In the genomic region with DNA sequence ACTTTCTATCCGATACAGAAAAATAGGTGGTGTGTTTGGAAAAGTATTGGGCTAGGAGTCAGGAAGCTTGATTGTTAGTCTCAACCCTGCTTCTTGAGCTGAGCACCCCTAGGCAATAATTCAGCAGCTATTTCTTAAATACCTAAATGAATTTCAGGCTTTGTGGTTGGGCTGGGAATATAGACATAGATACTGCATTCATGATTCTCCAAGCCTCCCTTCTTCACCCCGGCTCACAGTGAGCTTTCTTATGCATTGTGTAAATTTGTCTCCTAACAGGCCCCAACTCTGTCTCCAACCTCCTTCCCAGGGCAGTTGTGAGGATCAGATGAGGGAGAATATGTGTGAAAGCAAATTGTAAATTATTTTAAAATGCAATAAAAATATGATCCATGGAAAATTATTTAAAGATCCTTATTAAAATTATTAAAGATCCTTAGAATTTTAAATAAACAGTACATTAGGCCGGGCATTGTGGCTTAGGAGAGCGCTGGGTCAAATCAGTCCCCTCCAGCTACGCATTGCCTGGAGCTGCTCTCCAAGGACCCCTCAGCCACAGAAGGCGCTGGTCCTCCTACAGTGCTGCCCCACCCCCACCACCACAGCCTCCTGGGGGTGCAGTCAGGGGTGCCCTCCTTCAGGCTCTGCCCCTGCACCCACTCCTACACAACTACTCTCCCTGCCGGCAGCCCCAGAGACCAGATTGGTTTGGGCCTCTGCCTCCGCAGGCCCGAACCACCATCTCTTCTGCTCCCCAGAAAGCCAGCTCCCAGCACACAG, we compare ENCODE assay signal across 9 cellular contexts. TPM values are rescaled to one million over a fixed set of nuclear protein-coding genes. Genes with fewer than 3 reads are reported as not detected.
DNase-seq lines count a peak whose midpoint lies in the region; ATAC-seq and TF ChIP-seq lines count a peak whose summit lies in the region.
"Not testable (repeated sequence)": the region's sequence is repeated elsewhere in the genome, so short reads cannot be mapped to it uniquely, and the experiment has no call there.
"Had no signal": no experiment of that assay in that cellular context is flagged by ENCODE, and none has a peak within 500 bp of the region (broad histone marks: within the 10 kb centered on the region; RNA-seq: fewer than 3 reads in every experiment).

No MANE protein-coding gene starts in this region.

- not testable (repeated sequence) for H3K9me2 ChIP-seq in HCT116 (ENCODE audit: insufficient read depth); OCI-LY7 (ENCODE audit: insufficient read depth, low read length)

- peak overlapping the region; percentile 85 for H3K4me3 Mint-ChIP-seq in activated CD8-positive, alpha-beta T cell treated with anti-CD3 and anti-CD28 coated beads for 36 hours
- peak overlapping the region; percentile 88 for H3K4me3 Mint-ChIP-seq in activated naive CD4-positive, alpha-beta T cell treated with anti-CD3 and anti-CD28 coated beads, Interleukin-2, amount 50 U/mL, for 24 hours
- peak overlapping the region; percentile 83 to 92 (median 87) for H3K4me3 Mint-ChIP-seq in naive thymus-derived CD4-positive, alpha-beta T cell

- H2AFZ ChIP-seq in HCT116 (ENCODE audit: low read depth, low read length, poor library complexity, severe bottlenecking); OCI-LY7 (ENCODE audit: low read length): not testable (repeated sequence)

- not testable (repeated sequence) for TF ChIP-seq POLR2A in HCT116 (IDR thresholded peaks at IDR 0.05; ENCODE audit: borderline replicate concordance, extremely low read depth, insufficient read depth, insufficient read length); sigmoid colon (IDR thresholded peaks at IDR 0.05)

- TF ChIP-seq EP300 in sigmoid colon (IDR thresholded peaks at IDR 0.05), result not testable (repeated sequence)

- H4K20me1 ChIP-seq in BLaER1; HCT116 (ENCODE audit: insufficient read depth); OCI-LY7 (ENCODE audit: insufficient read depth, low read length): not testable (repeated sequence)

- H3K9ac ChIP-seq in BLaER1; HCT116 (ENCODE audit: low read length): not testable (repeated sequence)

- ATAC-seq in HCT116; activated CD8-positive, alpha-beta T cell treated with anti-CD3 and anti-CD28 coated beads for 36 hours; naive thymus-derived CD4-positive, alpha-beta T cell: not testable (repeated sequence)

- H3K27ac Mint-ChIP-seq in activated CD8-positive, alpha-beta T cell treated with anti-CD3 and anti-CD28 coated beads for 36 hours, result not testable (repeated sequence)
- H3K27ac Mint-ChIP-seq in activated naive CD4-positive, alpha-beta T cell treated with anti-CD3 and anti-CD28 coated beads, Interleukin-2, amount 50 U/mL, for 24 hours, result peak overlapping the region; percentile 72
- H3K27ac Mint-ChIP-seq in naive thymus-derived CD4-positive, alpha-beta T cell, result peak overlapping the region in 8 of 9 donors; percentile 41 to 95 (median 87)

- H3K27me3 Mint-ChIP-seq in activated CD8-positive, alpha-beta T cell treated with anti-CD3 and anti-CD28 coated beads for 36 hours; activated naive CD4-positive, alpha-beta T cell treated with anti-CD3 and anti-CD28 coated beads, Interleukin-2, amount 50 U/mL, for 24 hours; naive thymus-derived CD4-positive, alpha-beta T cell: not testable (repeated sequence)

- TF ChIP-seq CTCF in HCT116 (IDR thresholded peaks at IDR 0.05 in 2 of 3, conservative IDR thresholded peaks at IDR 0.05 in 1 of 3; ENCODE audit: borderline replicate concordance in 1 of 3, insufficient read depth in 1 of 3, low read depth in 2 of 3, low read length in 2 of 3); OCI-LY7 (conservative IDR thresholded peaks at IDR 0.05; ENCODE audit: low read length); activated CD8-positive, alpha-beta T cell treated with anti-CD3 and anti-CD28 coated beads for 36 hours (IDR thresholded peaks at IDR 0.05); sigmoid colon (IDR thresholded peaks at IDR 0.05): not testable (repeated sequence)

- POLR2A ChIA-PET in HCT116 (lab: Charles Lee), result interaction anchor here (1.4 kb wide), 1 partner anchor 8 kb away, joined by 3 read pairs; no protein-coding TSS in a partner anchor
- POLR2A ChIA-PET in OCI-LY7 (lab: Charles Lee); naive thymus-derived CD4-positive, alpha-beta T cell (lab: Charles Lee): not testable (repeated sequence)
- POLR2A ChIA-PET in activated CD8-positive, alpha-beta T cell treated with anti-CD3 and anti-CD28 coated beads for 36 hours (lab: Charles Lee), result interaction anchor here (0.6 to 0.8 kb wide), 2 partner anchors 8 to 510 kb away, joined by 3 read pairs; no protein-coding TSS in a partner anchor

- H3K27me3 ChIP-seq in BLaER1; HCT116 (ENCODE audit: insufficient read depth, low read length); naive thymus-derived CD4-positive, alpha-beta T cell (ENCODE audit: control insufficient read depth in 2 of 2, insufficient read depth in 2 of 2, low read length in 2 of 2); sigmoid colon: not testable (repeated sequence)

- H3K9me3 ChIP-seq in BLaER1; HCT116 (ENCODE audit: control insufficient read depth in 1 of 2, insufficient read depth in 1 of 2, low read depth in 1 of 2, low read length in 2 of 2); OCI-LY7 (ENCODE audit: low read length); naive thymus-derived CD4-positive, alpha-beta T cell (ENCODE audit: control insufficient read depth in 2 of 3, low read length in 3 of 3); sigmoid colon: not testable (repeated sequence)

- peaks cover 15% of the 10 kb centered on the region for H3K4me1 ChIP-seq in BLaER1
- H3K4me1 ChIP-seq in HCT116 (ENCODE audit: control insufficient read depth in 1 of 2, insufficient read depth in 2 of 2, low read length in 2 of 2), result peaks cover 6 to 11% of the 10 kb centered on the region in 2 experiments; a peak in 3 of 4 replicates
- not testable (repeated sequence) for H3K4me1 ChIP-seq in OCI-LY7 (ENCODE audit: insufficient read depth, low read length, poor library complexity, severe bottlenecking); naive thymus-derived CD4-positive, alpha-beta T cell (ENCODE audit: control insufficient read depth in 2 of 2, insufficient read depth in 2 of 2, low read length in 2 of 2)
- peaks cover 0 to 10% (median 9%) of the 10 kb centered on the region in 4 donors for H3K4me1 ChIP-seq in sigmoid colon

- H3K4me3 ChIP-seq in BLaER1; HCT116 (replicated peaks in 1 of 2; ENCODE audit: low read depth in 1 of 2, low read length in 2 of 2); OCI-LY7 (ENCODE audit: low read depth, low read length, poor library complexity, severe bottlenecking); naive thymus-derived CD4-positive, alpha-beta T cell (ENCODE audit: low read length); sigmoid colon: not testable (repeated sequence)

- H3K4me2 ChIP-seq in BLaER1, result peak overlapping the region; percentile 88
- H3K4me2 ChIP-seq in HCT116 (ENCODE audit: low read length), result peak overlapping the region; percentile 74; the same call in 1 of the 2 replicates
- H3K4me2 ChIP-seq in OCI-LY7 (ENCODE audit: low read length), result 0 out of 2 replicates have a peak overlapping the region, but pooled peaks have one; percentile 52

- H3K9me3 Mint-ChIP-seq in activated CD8-positive, alpha-beta T cell treated with anti-CD3 and anti-CD28 coated beads for 36 hours; activated naive CD4-positive, alpha-beta T cell treated with anti-CD3 and anti-CD28 coated beads, Interleukin-2, amount 50 U/mL, for 24 hours; naive thymus-derived CD4-positive, alpha-beta T cell: not testable (repeated sequence)

- H3K27ac ChIP-seq in BLaER1; HCT116 (ENCODE audit: low read depth, low read length); OCI-LY7 (ENCODE audit: low read depth, low read length, poor library complexity, severe bottlenecking); naive thymus-derived CD4-positive, alpha-beta T cell (ENCODE audit: low read depth, low read length): not testable (repeated sequence)
- peak overlapping the region in 3 of 4 donors; percentile 82 to 86 (median 83) for H3K27ac ChIP-seq in sigmoid colon

- intact Hi-C loops in HCT116 (cut with micrococcal nuclease); OCI-LY7 (cut with micrococcal nuclease; ENCODE audit: unreplicated experiment); activated CD8-positive, alpha-beta T cell treated with anti-CD3 and anti-CD28 coated beads for 36 hours (cut with micrococcal nuclease); sigmoid colon (cut with DNase I): not testable (repeated sequence)
- intact Hi-C loops in naive thymus-derived CD4-positive, alpha-beta T cell (cut with micrococcal nuclease), result loop anchor here in 1 of 2 donors (5.0 kb wide), 1 partner anchor 82 kb away; the partner anchor contains the start of gene UBE2Q2

- H3K36me3 ChIP-seq in BLaER1; HCT116 (ENCODE audit: control insufficient read depth in 1 of 2, insufficient read depth in 2 of 2, low read length in 2 of 2); OCI-LY7 (ENCODE audit: insufficient read depth, low read length); naive thymus-derived CD4-positive, alpha-beta T cell (ENCODE audit: control insufficient read depth in 2 of 3, insufficient read depth in 3 of 3, low read length in 3 of 3); sigmoid colon: not testable (repeated sequence)

- not testable (repeated sequence) for BruUV-seq in HCT116 (replicated peaks; lab: Mats Ljungman, UMichigan); OCI-LY7 (replicated peaks; lab: Mats Ljungman, UMichigan)

- CTCF ChIA-PET in HCT116 (lab: Charles Lee); OCI-LY7 (lab: Charles Lee; ENCODE audit: unreplicated experiment): not testable (repeated sequence)
- CTCF ChIA-PET in activated CD8-positive, alpha-beta T cell treated with anti-CD3 and anti-CD28 coated beads for 36 hours (lab: Charles Lee), result interaction anchor here (0.7 to 1.6 kb wide), 3 partner anchors 8 to 43 kb away, joined by 3 to 6 read pairs (median 4); no protein-coding TSS in a partner anchor
- CTCF ChIA-PET in naive thymus-derived CD4-positive, alpha-beta T cell (lab: Charles Lee), result interaction anchor here (0.6 kb wide), 2 partner anchors 11 to 460 kb away, joined by 3 to 5 read pairs; no protein-coding TSS in a partner anchor

- not testable (repeated sequence) for TF ChIP-seq RAD21 in HCT116 (IDR thresholded peaks at IDR 0.05; ENCODE audit: low read depth)

- not testable (repeated sequence) for DNase-seq in HCT116 (ENCODE audit: low read depth, low spot score); OCI-LY7 (ENCODE audit: low spot score); activated CD8-positive, alpha-beta T cell treated with anti-CD3 and anti-CD28 coated beads for 36 hours; naive thymus-derived CD4-positive, alpha-beta T cell; sigmoid colon
- peak; percentile 22 for DNase-seq in epidermal melanocyte (ENCODE audit: insufficient read length, low spot score)

- H3K36me3 Mint-ChIP-seq in activated CD8-positive, alpha-beta T cell treated with anti-CD3 and anti-CD28 coated beads for 36 hours (ENCODE audit: low read depth); activated naive CD4-positive, alpha-beta T cell treated with anti-CD3 and anti-CD28 coated beads, Interleukin-2, amount 50 U/mL, for 24 hours; naive thymus-derived CD4-positive, alpha-beta T cell: not testable (repeated sequence)

- RAD21 ChIA-PET in HCT116 (lab: Charles Lee; ENCODE audit: low non-redundant PET in 1 of 2, low total read pairs in 2 of 2, uncharacterized antibody in 2 of 2, unreplicated experiment in 2 of 2), result not testable (repeated sequence)

- not testable (repeated sequence) for H3K79me2 ChIP-seq in HCT116 (ENCODE audit: insufficient read depth, low read length); OCI-LY7 (ENCODE audit: insufficient read depth, low read depth, low read length)

- not testable (repeated sequence) for H3K4me1 Mint-ChIP-seq in activated CD8-positive, alpha-beta T cell treated with anti-CD3 and anti-CD28 coated beads for 36 hours (ENCODE audit: low read depth)
- H3K4me1 Mint-ChIP-seq in activated naive CD4-positive, alpha-beta T cell treated with anti-CD3 and anti-CD28 coated beads, Interleukin-2, amount 50 U/mL, for 24 hours, result peaks cover 16% of the 10 kb centered on the region
- peaks cover 6 to 20% (median 16%) of the 10 kb centered on the region in 7 donors for H3K4me1 Mint-ChIP-seq in naive thymus-derived CD4-positive, alpha-beta T cell

- 97 to 98% methylated on average over 9 of the region's 9 CpGs for WGBS in sigmoid colon, 2 donors

RNA-seq across cellular contexts. Expression of gene CSPG4, which starts 47.3 kb away (rescaled TPM):
- 18.1 TPM for total RNA-seq in HCT116 (2021; ENCODE audit: unreplicated experiment)
- 17.8 and 20.2 TPM in 2 replicates for polyA plus RNA-seq in HCT116 (2012)
- not detected in 2 replicates for total RNA-seq in OCI-LY7 (2014; rRNA removed; shearing (Covaris generic))
- not detected in 2 replicates for total RNA-seq in OCI-LY7 (2022)
- total RNA-seq in activated CD8-positive, alpha-beta T cell treated with anti-CD3 and anti-CD28 coated beads for 36 hours, result not detected
- not detected for total RNA-seq in naive thymus-derived CD4-positive, alpha-beta T cell
- not detected for polyA plus RNA-seq in naive thymus-derived CD4-positive, alpha-beta T cell
- total RNA-seq in sigmoid colon, result 100 to 1,000 TPM in 2 of 4 donors, 10 to 100 TPM in 2; 45.7 to 151 (median 93.9) TPM
- polyA plus RNA-seq in sigmoid colon, result 1 to 10 TPM in 1 of 3 donors, under 1 TPM in 2; 0.23 to 8.4 (median 0.60) TPM
- total RNA-seq: T-helper 2 cell treated with Interferon-gamma antibody and Interleukin-4, amounts not matched to agents 100 ng/mL and 5 ng/mL, for 36 hours had no signal

Comparison
In these comparisons a context has a peak if more than half of its experiments do, and no peak if none do; other contexts are left out.
1. RNA of gene CSPG4, which starts 47.3 kb away (total RNA-seq): 45.7 to 151 TPM in sigmoid colon and 18.1 TPM in HCT116 (single experiment); not detected in OCI-LY7, not detected in activated CD8-positive, alpha-beta T cell treated with anti-CD3 and anti-CD28 coated beads for 36 hours and not detected in naive thymus-derived CD4-positive, alpha-beta T cell; every median in the first group is over 10 times any median in the second.
2. Peak in every context shown above with its lines, with median percentiles within 50 percentile points of each other: H3K4me2 ChIP-seq and H3K4me3 Mint-ChIP-seq.